Comparison of ENCODE assay signal across 1 cellular context in the genomic region with DNA sequence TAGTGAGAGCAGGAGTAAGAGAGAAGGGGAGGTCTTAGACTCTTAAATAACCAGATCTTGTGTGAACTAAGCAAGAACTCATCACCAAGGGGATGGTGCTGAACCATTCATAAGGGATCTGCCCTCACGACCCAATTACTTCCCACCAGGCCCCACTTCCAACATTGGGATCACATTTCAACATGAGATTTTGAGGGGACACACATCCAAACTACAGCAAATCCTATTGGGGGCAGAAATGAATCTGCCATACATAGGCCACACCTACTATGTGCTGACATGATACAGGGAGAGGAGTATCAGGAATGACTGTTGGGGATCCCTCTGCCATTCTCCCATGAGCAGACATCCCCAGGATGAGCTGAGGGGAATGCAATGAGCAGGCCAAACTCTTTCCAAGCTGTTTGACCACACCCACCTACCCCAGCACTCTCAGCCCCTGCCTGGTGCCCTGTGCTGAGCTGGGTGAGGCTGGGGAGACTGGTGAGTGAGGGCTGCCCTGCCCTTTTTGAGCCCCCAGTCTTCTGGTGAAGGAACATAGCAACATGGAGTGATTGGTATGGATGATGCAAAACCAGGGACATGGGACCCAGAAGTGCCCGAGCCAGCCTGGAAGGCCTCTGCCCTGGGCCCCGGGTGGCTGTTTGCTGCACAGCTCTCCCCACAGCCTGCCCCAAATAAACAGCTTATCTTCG.
A peak's percentile ranks its signal among the peaks of the same experiment; 100 is the strongest.
TF ChIP-seq lines count a peak whose summit lies in the region.

No MANE protein-coding gene starts in this region.

TF ChIP-seq in K562, 482 proteins besides CTCF, POLR2A, EP300 and RAD21:
- TF ChIP-seq ZKSCAN1 (IDR thresholded peaks at IDR 0.05; ENCODE audit: low read depth, low read length) (peak; percentile 90), ZNF76 (CRISPR knock-in tag; IDR thresholded peaks at IDR 0.05; ENCODE audit: borderline replicate concordance) (no peak)
